In genomic region chr16:17578921-17579876, GRCh38 we compare ENCODE assay signal across 9 cellular contexts.
DNase-seq lines count a peak whose midpoint lies in the region; ATAC-seq, FAIRE-seq and TF ChIP-seq lines count a peak whose summit lies in the region.
"Had no signal": no experiment of that assay in that cellular context is flagged by ENCODE, and none has a peak within 500 bp of the region (broad histone marks: within the 10 kb centered on the region; RNA-seq: fewer than 3 reads in every experiment).

No MANE protein-coding gene starts in this region.

- H3K9ac ChIP-seq in MM.1S (ENCODE audit: low read length) = no peak overlapping the region
- no peak overlapping the region for H3K9ac ChIP-seq in K562 (ENCODE audit: insufficient read depth in 1 of 2, low read depth in 2 of 2, low read length in 2 of 2)
- H3K9ac ChIP-seq in iPS-18a (ENCODE audit: low read length) = no peak overlapping the region

- no peaks in the 10 kb centered on the region for H3K9me1 ChIP-seq in K562 (ENCODE audit: control insufficient read depth, insufficient read depth, low read length)

- no TSS peak for BruUV-seq in K562 (replicated peaks; lab: Mats Ljungman, UMichigan)

- H3K4me1 ChIP-seq in MM.1S (ENCODE audit: low read length) (no peaks in the 10 kb centered on the region), K562 (replicated peaks in 1 of 2; ENCODE audit: control insufficient read depth in 2 of 2, insufficient read depth in 2 of 2, low read length in 2 of 2) (no peaks in the 10 kb centered on the region), iPS-18a (ENCODE audit: control insufficient read depth, low read depth, low read length) (peaks cover 10% of the 10 kb centered on the region)

- TF ChIP-seq CTCF in GM10266 (IDR thresholded peaks at IDR 0.05; ENCODE audit: control insufficient read depth, insufficient read depth, low read depth, missing control alignments) (peak; percentile 88), MM.1S (IDR thresholded peaks at IDR 0.05; ENCODE audit: low read length) (peak; percentile 91), K562 (IDR thresholded peaks at IDR 0.05 in 2 of 3, conservative IDR thresholded peaks at IDR 0.05 in 1 of 3; ENCODE audit: insufficient read depth in 2 of 3, low read depth in 1 of 3, low read length in 3 of 3) (peak; percentile 58 to 78 (median 66))

- H3K79me2 ChIP-seq in MM.1S (ENCODE audit: low read length) = no peaks in the 10 kb centered on the region
- H3K79me2 ChIP-seq in K562 (ENCODE audit: control insufficient read depth, insufficient read depth, low read length) = no peaks in the 10 kb centered on the region

- in situ Hi-C loops in K562 (cut with MboI) = no loop called here

- TF ChIP-seq EP300 in K562 (IDR thresholded peaks at IDR 0.05; ENCODE audit: low read length) = no peak

- H3K27ac ChIP-seq in MM.1S (ENCODE audit: low read length) = no peak overlapping the region
- H3K27ac ChIP-seq in K562 (ENCODE audit: extremely low read depth, low read depth, low read length) = no peak overlapping the region
- peak overlapping the region; percentile 33 for H3K27ac ChIP-seq in iPS-18a (ENCODE audit: low read length)
- H3K27ac ChIP-seq: epithelial cell of prostate had no signal

- H3K9me3 ChIP-seq in MM.1S (replicated peaks; ENCODE audit: insufficient read depth, low read length) (no peaks in the 10 kb centered on the region), K562 (replicated peaks; ENCODE audit: control insufficient read depth, insufficient read depth, low read depth, low read length) (no peaks in the 10 kb centered on the region), iPS-18a (ENCODE audit: control insufficient read depth, low read depth, low read length) (peaks cover 4% of the 10 kb centered on the region)

- POLR2A ChIA-PET in K562 (lab: Yijun Ruan, JAX) = interaction anchor here (0.6 to 1.3 kb wide), 3 partner anchors 8 to 22 kb away, joined by 3 to 4 read pairs (median 4); no protein-coding TSS in a partner anchor

- peak in 1 of 2 experiments; percentile 47; a peak in 2 of 4 replicates for TF ChIP-seq RAD21 in K562 (CRISPR knock-in tag; conservative IDR thresholded peaks at IDR 0.05 in 1 of 2, IDR thresholded peaks at IDR 0.05 in 1 of 2)

- intact Hi-C loops in K562 (cut with micrococcal nuclease) = no loop called here

- peak overlapping the region; percentile 33 for H2AFZ ChIP-seq in MM.1S (ENCODE audit: low read length)
- no peak overlapping the region for H2AFZ ChIP-seq in K562 (ENCODE audit: low read depth, low read length)

- CTCF ChIA-PET in K562 (lab: Yijun Ruan, JAX; ENCODE audit: low intra/inter-chr PET ratio) = no interaction called here

- H3K4me2 ChIP-seq in MM.1S (ENCODE audit: low read depth, low read length) (no peak overlapping the region), K562 (ENCODE audit: insufficient read depth, low read length) (no peak overlapping the region)

- H4K20me1 ChIP-seq in MM.1S (ENCODE audit: insufficient read depth, low read length) (no peaks in the 10 kb centered on the region), K562 (replicated peaks; ENCODE audit: control insufficient read depth, insufficient read depth, low read length) (no peaks in the 10 kb centered on the region)

- DNase-seq in GM10266 (ENCODE audit: extremely low spot score) (peak; percentile 63), MM.1S (peak; percentile 62), T-helper 9 cell (peak; percentile 38), K562 (ENCODE audit: extremely low read depth in 1 of 4, low spot score in 3 of 4) (peak; percentile 58 to 64 (median 60)), OCI-M2 (lab: John Stamatoyannopoulos, UW; ENCODE audit: unreplicated experiment) (no peak)
- DNase-seq in stimulated activated CD4-positive, alpha-beta T cell treated with anti-CD3 and anti-CD28 coated beads, Interleukin-12 subunit alpha, Interleukin-12 subunit beta, amount 100 ng/mL, for 4 hours = peak; percentile 36

- H3K36me3 ChIP-seq in MM.1S (replicated peaks; ENCODE audit: insufficient read depth, low read length) = no peaks in the 10 kb centered on the region
- H3K36me3 ChIP-seq in K562 (ENCODE audit: control insufficient read depth, insufficient read depth, low read length) = no peaks in the 10 kb centered on the region
- H3K36me3 ChIP-seq in iPS-18a (ENCODE audit: control insufficient read depth, low read depth, low read length) = no peaks in the 10 kb centered on the region

- no peak for TF ChIP-seq POLR2A in K562 (conservative IDR thresholded peaks at IDR 0.05)

- no peaks in the 10 kb centered on the region for H3K27me3 ChIP-seq in MM.1S (replicated peaks; ENCODE audit: insufficient read depth, low read length)
- no peaks in the 10 kb centered on the region; a peak in 1 of 5 replicates for H3K27me3 ChIP-seq in K562 (ENCODE audit: control insufficient read depth in 2 of 2, insufficient read depth in 2 of 2, low read length in 2 of 2)
- no peaks in the 10 kb centered on the region for H3K27me3 ChIP-seq in iPS-18a (ENCODE audit: control insufficient read depth, insufficient read depth, low read length)

- ATAC-seq in K562 (peak; percentile 83), GM18519 (IDR thresholded peaks at IDR 0.05; ENCODE audit: low FRiP score, unreplicated experiment) (no peak)

- no peaks in the 10 kb centered on the region for H3F3A ChIP-seq in MM.1S (ENCODE audit: insufficient read depth, low read length)

- no peaks in the 10 kb centered on the region for H3K9me2 ChIP-seq in MM.1S (replicated peaks; ENCODE audit: insufficient read depth, low read length)

- H3K4me3 ChIP-seq in MM.1S (ENCODE audit: low read length) = no peak overlapping the region
- no peak overlapping the region for H3K4me3 ChIP-seq in K562
- peak overlapping the region; percentile 22 for H3K4me3 ChIP-seq in iPS-18a (ENCODE audit: low read length)

- 0% methylated on average over 10 of the region's 10 CpGs for WGBS in K562 (ENCODE audit: insufficient coverage, low coverage, missing lambda C conversion rate)

- peak; percentile 80 for FAIRE-seq in K562 (lab: Jason Lieb, UNC)

TF ChIP-seq in K562, 482 proteins besides CTCF, POLR2A, EP300 and RAD21:
- TF ChIP-seq NCOA2 (IDR thresholded peaks at IDR 0.05; ENCODE audit: partially characterized antibody in 2 of 2) (no peak), ZNF584 (CRISPR knock-in tag; IDR thresholded peaks at IDR 0.05; ENCODE audit: low read depth) (no peak), CHCHD3 (CRISPR knock-in tag; IDR thresholded peaks at IDR 0.05) (no peak), CTBP1 (IDR thresholded peaks at IDR 0.05; ENCODE audit: borderline replicate concordance) (no peak), TEAD4 (IDR thresholded peaks at IDR 0.05; ENCODE audit: low read length) (0 out of 2 replicates have a peak, but pooled peaks have one; percentile 35), TEAD4 (CRISPR knock-in tag; IDR thresholded peaks at IDR 0.05; ENCODE audit: borderline replicate concordance) (no peak)
